ENCODE assay signal across 17 cellular contexts in the genomic region with DNA sequence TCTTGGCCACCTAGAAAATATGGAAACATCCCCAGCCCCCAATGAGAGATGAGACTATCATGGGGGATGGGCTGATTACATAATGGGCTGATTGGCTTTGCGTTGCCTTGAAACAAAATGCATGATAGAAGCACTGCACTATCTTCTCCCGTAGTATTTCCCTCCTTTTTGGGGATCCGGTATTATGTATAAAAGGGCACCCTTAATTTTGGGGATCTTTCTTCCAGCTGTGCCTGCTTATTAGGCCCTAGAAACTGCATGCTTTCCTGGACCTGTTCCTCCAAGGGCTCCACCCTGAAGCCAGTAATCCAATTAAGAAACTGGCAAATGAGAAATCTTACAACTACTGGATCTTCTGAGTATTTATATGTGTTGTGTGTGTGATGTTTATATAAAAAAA. TPM values are rescaled to one million over a fixed set of nuclear protein-coding genes. Genes with fewer than 3 reads are reported as not detected.
DNase-seq lines count a peak whose midpoint lies in the region; TF ChIP-seq lines count a peak whose summit lies in the region.
"Had no signal": no experiment of that assay in that cellular context is flagged by ENCODE, and none has a peak within 500 bp of the region (broad histone marks: within the 10 kb centered on the region; RNA-seq: fewer than 3 reads in every experiment).

No MANE protein-coding gene starts in this region.

- WGBS in endodermal cell (ENCODE audit: insufficient coverage in 1 of 2, insufficient read length in 1 of 2), 2 experiments = 95 to 97% methylated on average over 3 of the region's 3 CpGs

- peaks cover 5% of the 10 kb centered on the region for H3K36me3 Mint-ChIP-seq in endodermal cell (ENCODE audit: low read depth)

- H3K27me3 ChIP-seq in endodermal cell (ENCODE audit: control insufficient read depth, insufficient read depth, low read length, poor library complexity, severe bottlenecking) = no peaks in the 10 kb centered on the region
- H3K27me3 ChIP-seq: BLaER1 treated with 17β-estradiol and CSF1 and Interleukin-3, amounts not matched to agents 10 nM and 100 nM had no signal

- H3K9me3 Mint-ChIP-seq in endodermal cell = peaks cover 54% of the 10 kb centered on the region
- H3K9me3 Mint-ChIP-seq: CD4-positive, alpha-beta T cell; CD8-positive, alpha-beta T cell had no signal

- H3K27ac Mint-ChIP-seq in endodermal cell = no peak overlapping the region
- H3K27ac Mint-ChIP-seq: B cell; CD4-positive, alpha-beta T cell; CD8-positive, alpha-beta T cell had no signal

- DNase-seq in DMS53 (lab: John Stamatoyannopoulos, UW) = peak; percentile 16
- no peak for DNase-seq in DMS53 treated with DMSO at 0.1 percent for 48 hours (lab: John Stamatoyannopoulos, UW; ENCODE audit: unreplicated experiment)
- no peak for DNase-seq in endodermal cell
- DNase-seq in stimulated activated CD4-positive, alpha-beta T cell treated with anti-CD3 and anti-CD28 coated beads, Interleukin-2, amount 100 ng/mL, for 24 hours = no peak
- no peak for DNase-seq in NCI-H526 (lab: John Stamatoyannopoulos, UW)
- DNase-seq: AML-193; Caco-2; Calu3; CD4-positive, alpha-beta T cell; CD8-positive, alpha-beta T cell; DMS79 treated with DMSO at 0.1 percent for 48 hours; GF-D8 had no signal

- H3K4me3 ChIP-seq in endodermal cell (ENCODE audit: low read length) = peak overlapping the region; percentile 39
- H3K4me3 ChIP-seq: A549; BLaER1 treated with 17β-estradiol and CSF1 and Interleukin-3, amounts not matched to agents 10 nM and 100 nM had no signal

- no peak overlapping the region for H3K4me3 Mint-ChIP-seq in endodermal cell
- H3K4me3 Mint-ChIP-seq: B cell; CD4-positive, alpha-beta T cell; CD8-positive, alpha-beta T cell had no signal

- H3K27ac ChIP-seq in endodermal cell (ENCODE audit: low read depth, low read length) = no peak overlapping the region
- H3K27ac ChIP-seq: 22Rv1; A549; BLaER1 treated with 17β-estradiol and CSF1 and Interleukin-3, amounts not matched to agents 10 nM and 100 nM; C4-2B had no signal

- no peaks in the 10 kb centered on the region for H3K36me3 ChIP-seq in endodermal cell (ENCODE audit: control insufficient read depth, insufficient read depth, low read length)

- TF ChIP-seq CTCF in endodermal cell (conservative IDR thresholded peaks at IDR 0.05) = no peak

- H3K27me3 Mint-ChIP-seq in endodermal cell (ENCODE audit: insufficient read depth) = peaks cover 6% of the 10 kb centered on the region
- H3K27me3 Mint-ChIP-seq: CD4-positive, alpha-beta T cell had no signal

- H3K9ac ChIP-seq in endodermal cell (ENCODE audit: extremely low read depth, low read length, poor library complexity, severe bottlenecking) = no peak overlapping the region
- H3K9ac ChIP-seq: BLaER1 treated with 17β-estradiol and CSF1 and Interleukin-3, amounts not matched to agents 10 nM and 100 nM had no signal

- peaks cover 18% of the 10 kb centered on the region for H3K4me1 Mint-ChIP-seq in endodermal cell
- H3K4me1 Mint-ChIP-seq: B cell had no signal

- peaks cover 35% of the 10 kb centered on the region for H3K9me3 ChIP-seq in endodermal cell (ENCODE audit: control insufficient read depth, low read length)
- H3K9me3 ChIP-seq: A549 had no signal

- H3K4me1 ChIP-seq in endodermal cell (ENCODE audit: control insufficient read depth, insufficient read depth, low read length) = peaks cover 14% of the 10 kb centered on the region
- H3K4me1 ChIP-seq: A549 had no signal

RNA-seq across cellular contexts. Expression of a gene that starts 34.9 kb away (rescaled TPM):
- 1 to 10 TPM; 1.5 to 1.8 TPM for total RNA-seq in endodermal cell
- 1.7 TPM for polyA plus RNA-seq in endodermal cell (2013, experiment 1 of 2)
- 1.8 TPM for polyA plus RNA-seq in endodermal cell (2013, experiment 2 of 2)
